Comparison of ENCODE assay signal across 15 cellular contexts in the genomic region with DNA sequence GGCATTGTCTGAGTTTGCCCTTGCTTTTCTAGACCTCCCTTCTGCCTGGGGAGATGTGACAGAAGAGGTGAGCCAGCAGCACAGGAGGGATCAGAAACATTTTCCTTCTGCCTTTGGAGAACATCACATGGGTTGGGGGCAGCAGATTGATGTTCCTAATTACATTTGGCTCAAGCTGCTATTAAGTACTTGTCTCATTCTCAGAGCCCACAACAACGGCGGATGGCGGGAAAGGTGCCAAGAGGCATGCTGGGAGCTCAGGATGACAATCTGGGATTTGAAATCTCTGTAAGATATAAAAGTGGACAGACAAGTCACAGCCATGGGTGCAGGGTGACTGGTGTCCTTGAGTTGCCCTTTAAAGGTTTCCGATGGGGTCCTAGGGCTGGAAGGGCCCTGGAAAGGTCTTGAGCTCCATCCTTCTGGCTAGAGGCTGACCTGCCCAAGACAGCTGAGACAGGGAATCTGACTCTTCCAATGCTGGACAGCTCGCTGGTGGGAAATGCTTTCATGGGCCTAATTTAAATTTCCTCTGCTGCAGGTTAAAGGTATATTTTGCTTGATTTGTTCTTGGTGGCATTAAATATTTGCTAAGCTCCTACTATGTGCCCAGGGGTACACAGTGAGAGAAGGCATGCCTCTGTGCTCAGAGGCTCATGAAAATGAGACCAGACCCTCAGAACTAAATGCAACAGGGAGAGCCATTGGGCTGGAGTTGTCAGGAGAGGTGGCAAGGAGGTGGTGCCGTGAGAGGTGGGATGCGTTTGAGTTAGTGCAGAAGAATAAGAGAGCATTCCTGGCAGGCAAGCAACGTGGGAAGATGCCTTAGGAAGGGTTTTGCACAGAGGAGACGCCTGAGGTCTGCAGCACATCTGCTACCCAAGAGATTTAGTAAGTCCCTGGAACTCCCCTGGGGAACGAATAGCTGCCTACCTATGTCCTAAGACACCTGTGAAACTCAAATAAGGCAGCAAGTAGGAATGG. TPM values are rescaled to one million over a fixed set of nuclear protein-coding genes. Genes with fewer than 3 reads are reported as not detected.
A peak's percentile ranks its signal among the peaks of the same experiment; 100 is the strongest.
DNase-seq lines count a peak whose midpoint lies in the region; ATAC-seq and TF ChIP-seq lines count a peak whose summit lies in the region.
"Had no signal": no experiment of that assay in that cellular context is flagged by ENCODE, and none has a peak within 500 bp of the region (broad histone marks: within the 10 kb centered on the region; RNA-seq: fewer than 3 reads in every experiment).

No MANE protein-coding gene starts in this region.

- WGBS in adrenal gland, 4 donors, result 57 to 81% (median 72%) methylated on average over 10 of the region's 10 CpGs

- H3K36me3 ChIP-seq in adipocyte (ENCODE audit: control insufficient read depth, insufficient read depth, low read length, severe bottlenecking) (no peaks in the 10 kb centered on the region), adrenal gland (replicated peaks in 1 of 2) (no peaks in the 10 kb centered on the region)
- H3K36me3 ChIP-seq: SJSA1 had no signal

- H3K36me3 Mint-ChIP-seq in progenitor cell of endocrine pancreas (ENCODE audit: insufficient read depth), result no peaks in the 10 kb centered on the region

- peak overlapping the region; percentile 4 for H3K4me3 Mint-ChIP-seq in progenitor cell of endocrine pancreas (ENCODE audit: low read depth)

- TF ChIP-seq POLR2A in adrenal gland (IDR thresholded peaks at IDR 0.05), result no peak

- peaks cover 35% of the 10 kb centered on the region for H3K4me1 ChIP-seq in adipocyte (ENCODE audit: control insufficient read depth, insufficient read depth, low read length)
- H3K4me1 ChIP-seq in adrenal gland (replicated peaks in 1 of 2), result peaks cover 0 to 13% of the 10 kb centered on the region in 2 donors

- H3K27ac Mint-ChIP-seq in progenitor cell of endocrine pancreas, result no peak overlapping the region

- peaks cover 4% of the 10 kb centered on the region for H3K4me1 Mint-ChIP-seq in progenitor cell of endocrine pancreas (ENCODE audit: low read depth)

- TF ChIP-seq CTCF in progenitor cell of endocrine pancreas (IDR thresholded peaks at IDR 0.05; ENCODE audit: unreplicated experiment) (no peak), adrenal gland (IDR thresholded peaks at IDR 0.05) (no peak)

- peak overlapping the region; percentile 78 for H3K9ac ChIP-seq in adipocyte (ENCODE audit: low read length)

- H3K27me3 Mint-ChIP-seq in progenitor cell of endocrine pancreas, result peaks cover 81% of the 10 kb centered on the region

- H3K27ac ChIP-seq in adrenal gland, result no peak overlapping the region
- H3K27ac ChIP-seq: SJSA1 had no signal

- H3K9me3 ChIP-seq in adipocyte (ENCODE audit: control insufficient read depth, low read length), result no peaks in the 10 kb centered on the region
- no peaks in the 10 kb centered on the region for H3K9me3 ChIP-seq in adrenal gland (replicated peaks in 1 of 3)

- H3K27me3 ChIP-seq in adipocyte (replicated peaks; ENCODE audit: control insufficient read depth, insufficient read depth, low read length) (peaks cover 4% of the 10 kb centered on the region), adrenal gland (peaks cover 21% of the 10 kb centered on the region)

- intact Hi-C loops in adrenal gland (cut with DNase I), result no loop called here

- H3K9me3 Mint-ChIP-seq in progenitor cell of endocrine pancreas (ENCODE audit: low read depth), result no peaks in the 10 kb centered on the region

- H3K4me3 ChIP-seq in adipocyte (ENCODE audit: low read length) (no peak overlapping the region), adrenal gland (no peak overlapping the region)
- H3K4me3 ChIP-seq: SJSA1 had no signal

- DNase-seq in NCI-H748 (lab: John Stamatoyannopoulos, UW; ENCODE audit: unreplicated experiment), result peak; percentile 67
- no peak for DNase-seq in NCI-H748 treated with DMSO at 0.1 percent for 48 hours (lab: John Stamatoyannopoulos, UW)
- peak; percentile 78 for DNase-seq in NCI-H1694 (lab: John Stamatoyannopoulos, UW)
- DNase-seq in adipocyte (ENCODE audit: low read depth), result no peak
- DNase-seq in progenitor cell of endocrine pancreas (ENCODE audit: low spot score, unreplicated experiment), result no peak
- no peak for DNase-seq in activated T-cell treated with anti-CD3 and anti-CD28 coated beads for 4 hours
- DNase-seq in adrenal gland, result no peak
- DNase-seq: activated CD8-positive, alpha-beta memory T cell treated with anti-CD3 and anti-CD28 coated beads, Interleukin-2, amount 50 U/mL, for 48 hours; amygdala; dermis blood vessel endothelial cell; HCEC 1CT; NK-92 treated with Interleukin-12 subunit alpha and Interleukin-12 subunit beta, amount 100 ng/mL, for 24 hours; stimulated activated CD8-positive, alpha-beta memory T cell treated with anti-CD3 and anti-CD28 coated beads, Interleukin-4, amount 100 ng/mL, for 48 hours had no signal

- no peak for ATAC-seq in HG03159 (IDR thresholded peaks at IDR 0.05; ENCODE audit: unreplicated experiment)

RNA-seq across cellular contexts. Expression of a gene that starts 2.2 kb away (rescaled TPM):
- total RNA-seq in progenitor cell of endocrine pancreas, result 1.5 and 2.0 TPM in 2 replicates
- 1 to 10 TPM; 3.0 to 8.4 (median 4.2) TPM for total RNA-seq in adrenal gland
- 1 to 10 TPM; 4.2 to 5.9 (median 4.9) TPM for polyA plus RNA-seq in adrenal gland
- total RNA-seq: SJSA1 had no signal

Comparison
In these comparisons a context has a peak if more than half of its experiments do, and no peak if none do; other contexts are left out.
1. DNase-seq: peak in NCI-H748 (single experiment) and NCI-H1694 (single experiment); none in NCI-H748 treated with DMSO at 0.1 percent for 48 hours (single experiment), adipocyte (single experiment), progenitor cell of endocrine pancreas (single experiment), activated T-cell treated with anti-CD3 and anti-CD28 coated beads for 4 hours (single experiment) and adrenal gland (0 of 7).